7 cellular contexts compared by ENCODE assay signal in the genomic region with DNA sequence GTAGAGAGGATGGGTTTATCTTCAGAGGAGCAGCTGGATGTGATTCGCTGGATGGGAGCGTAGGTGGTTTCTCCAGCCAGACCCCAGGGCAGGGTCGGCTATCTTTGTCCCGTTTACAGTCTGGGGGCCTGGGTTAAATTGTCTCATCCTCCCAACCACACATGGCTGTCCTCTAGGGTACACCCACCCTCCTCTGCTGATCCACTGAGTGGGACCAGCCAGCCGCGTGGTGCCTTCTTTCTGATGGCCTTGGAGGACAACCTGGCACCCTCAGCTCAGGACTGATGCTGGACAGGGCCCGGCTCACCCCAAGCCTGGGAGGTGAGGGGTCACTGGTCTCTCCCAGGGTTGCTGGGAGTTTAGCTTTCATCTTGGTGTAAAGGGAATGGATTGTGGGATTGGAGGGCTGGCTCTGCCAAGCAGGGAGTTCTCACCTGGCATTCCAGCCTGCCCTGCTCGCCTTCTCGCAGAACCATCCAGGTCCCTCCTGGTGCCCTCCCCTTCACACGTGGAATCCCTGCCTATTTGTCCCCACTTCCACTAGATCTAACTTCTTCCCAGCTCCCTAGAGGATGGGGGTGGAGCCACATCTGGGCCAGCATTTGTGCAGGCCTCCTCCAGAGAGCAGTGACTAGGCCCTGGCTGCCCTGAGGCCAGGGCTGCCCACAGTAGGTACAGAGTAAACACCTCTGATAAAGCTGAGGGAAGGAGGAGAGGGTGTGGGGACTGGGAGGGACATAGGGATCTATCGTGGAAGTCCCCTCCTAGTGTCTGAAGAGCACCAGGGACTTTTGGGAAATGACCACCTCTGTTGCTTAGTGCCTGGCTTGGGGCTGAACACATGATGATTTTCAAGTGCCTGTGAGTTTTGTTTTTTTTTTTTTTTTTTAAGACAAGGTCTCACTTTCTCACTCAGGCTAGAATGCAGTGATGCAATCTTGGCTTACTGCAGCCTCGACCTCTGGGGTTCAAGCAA. TPM values are rescaled to one million over a fixed set of nuclear protein-coding genes. Genes with fewer than 3 reads are reported as not detected.
DNase-seq lines count a peak whose midpoint lies in the region; ATAC-seq and TF ChIP-seq lines count a peak whose summit lies in the region.

No MANE protein-coding gene starts in this region.

- H3K27me3 ChIP-seq in SJSA1 (replicated peaks) (no peaks in the 10 kb centered on the region), skeletal muscle satellite cell (ENCODE audit: control insufficient read depth, insufficient read depth, low read length) (no peaks in the 10 kb centered on the region)

- H3K9me3 ChIP-seq in SJSA1 (replicated peaks) (no peaks in the 10 kb centered on the region), skeletal muscle satellite cell (replicated peaks; ENCODE audit: low read length) (no peaks in the 10 kb centered on the region)

- H3K4me3 ChIP-seq in SJSA1 (peak overlapping the region; percentile 75), fibroblast of villous mesenchyme (ENCODE audit: low read depth, low read length) (peak overlapping the region; percentile 64), skeletal muscle satellite cell (ENCODE audit: low read length) (peak overlapping the region; percentile 97)

- peak overlapping the region; percentile 85 for H3K9ac ChIP-seq in skeletal muscle satellite cell (ENCODE audit: low read depth, low read length)

- H3K4me2 ChIP-seq in skeletal muscle satellite cell (ENCODE audit: low read length): peak overlapping the region; percentile 94

- peaks cover 18% of the 10 kb centered on the region for H3K4me1 ChIP-seq in SJSA1 (replicated peaks)
- peaks cover 27% of the 10 kb centered on the region for H3K4me1 ChIP-seq in skeletal muscle satellite cell (ENCODE audit: control insufficient read depth, insufficient read depth, low read length)

- in situ Hi-C loops in GM13977 (cut with MboI; ENCODE audit: low pct_unique_long_range_greater_than_20kb, low sequenced_read_pairs, unreplicated experiment): no loop called here

- DNase-seq in GM13977 (ENCODE audit: low spot score) (peak; percentile 66), SJSA1 (ENCODE audit: low read depth in 1 of 2, low spot score in 2 of 2) (no peak), fibroblast of villous mesenchyme (ENCODE audit: low read depth) (peak; percentile 56), left lobe of liver (ENCODE audit: low spot score) (no peak), medulla oblongata (ENCODE audit: extremely low spot score) (no peak)

- H3K27ac ChIP-seq in SJSA1: no peak overlapping the region

- ATAC-seq in left lobe of liver (no peak), GM21447 (IDR thresholded peaks at IDR 0.05; ENCODE audit: unreplicated experiment) (no peak)

- no peak for TF ChIP-seq CTCF in GM13977 (IDR thresholded peaks at IDR 0.05; ENCODE audit: extremely low read depth, insufficient read depth, missing control alignments)
- TF ChIP-seq CTCF in fibroblast of villous mesenchyme (IDR thresholded peaks at IDR 0.05; ENCODE audit: insufficient read depth, low read depth, low read length): no peak

- H3K36me3 ChIP-seq in SJSA1 (peaks cover 20% of the 10 kb centered on the region), skeletal muscle satellite cell (ENCODE audit: insufficient read depth, low read length) (peaks cover 26% of the 10 kb centered on the region)

RNA-seq across cellular contexts. Expression of a gene that starts 1.6 kb away (rescaled TPM):
- total RNA-seq in SJSA1 (2014; rRNA removed; shearing (Covaris generic)): 9.0 and 11.4 TPM in 2 replicates
- total RNA-seq in fibroblast of villous mesenchyme: 15.1 and 20.6 TPM in 2 replicates
- total RNA-seq in skeletal muscle satellite cell (2012; rRNA removed): 57.3 and 64.2 TPM in 2 replicates
- total RNA-seq in left lobe of liver: 1.3 TPM

RNA-seq across cellular contexts. Expression of a gene that starts 42.7 kb away (rescaled TPM):
- 14.3 and 23.3 TPM in 2 replicates for total RNA-seq in SJSA1 (2014; rRNA removed; shearing (Covaris generic))
- total RNA-seq in fibroblast of villous mesenchyme (20.0 and 30.7 TPM in 2 replicates), left lobe of liver (4.8 TPM)
- 19.0 and 23.8 TPM in 2 replicates for total RNA-seq in skeletal muscle satellite cell (2012; rRNA removed)

Comparison
In these comparisons a context has a peak if more than half of its experiments do, and no peak if none do; other contexts are left out.
1. DNase-seq: peak in GM13977 (single experiment) and fibroblast of villous mesenchyme (single experiment); none in SJSA1 (0 of 2), left lobe of liver (single experiment) and medulla oblongata (single experiment).
2. Peak in every context shown above with its lines, with median percentiles within 50 percentile points of each other: H3K4me3 ChIP-seq.